Comparison of ENCODE assay signal across 20 cellular contexts in genomic region chr19:17105548-17105947, GRCh38. TPM values are rescaled to one million over a fixed set of nuclear protein-coding genes. Genes with fewer than 3 reads are reported as not detected.
DNase-seq lines count a peak whose midpoint lies in the region; ATAC-seq and TF ChIP-seq lines count a peak whose summit lies in the region.
"Had no signal": no experiment of that assay in that cellular context is flagged by ENCODE, and none has a peak within 500 bp of the region (broad histone marks: within the 10 kb centered on the region; RNA-seq: fewer than 3 reads in every experiment).

No MANE protein-coding gene starts in this region.

- peaks cover 12 to 40% (median 25%) of the 10 kb centered on the region in 4 donors for H3K36me3 ChIP-seq in sigmoid colon
- H3K36me3 ChIP-seq: neural progenitor cell had no signal

- H3K9me3 ChIP-seq in sigmoid colon, result no peaks in the 10 kb centered on the region
- H3K9me3 ChIP-seq: mucosa of descending colon, psoas muscle had no signal

- intact Hi-C loops in sigmoid colon (cut with DNase I), result loop anchor here (5.0 kb wide), 1 partner anchor 38 kb away; no protein-coding TSS in a partner anchor

- no peak for TF ChIP-seq CTCF in RWPE1 (conservative IDR thresholded peaks at IDR 0.05; ENCODE audit: low read depth)
- no peak for TF ChIP-seq CTCF in sigmoid colon (IDR thresholded peaks at IDR 0.05)

- H3K4me1 ChIP-seq in sigmoid colon, result peaks cover 0 to 40% (median 24%) of the 10 kb centered on the region in 4 donors
- H3K4me1 ChIP-seq: neural progenitor cell had no signal

- 58 to 84% methylated on average over 3 of the region's 3 CpGs for WGBS in sigmoid colon, 2 donors

- no peak overlapping the region for H3K4me3 ChIP-seq in sigmoid colon
- H3K4me3 ChIP-seq: mucosa of descending colon, neural progenitor cell, psoas muscle, skin epidermis had no signal

- POLR2A ChIA-PET in RWPE1 (lab: Yijun Ruan, JAX; ENCODE audit: low non-redundant PET), result interaction anchor here (0.6 kb wide), 1 partner anchor 45 kb away, joined by 5 read pairs; no protein-coding TSS in a partner anchor

- H3K27ac ChIP-seq in RWPE1 (peak overlapping the region; percentile 93), sigmoid colon (peak overlapping the region in 3 of 4 donors; percentile 15 to 94 (median 87))
- H3K27ac ChIP-seq: neural progenitor cell, psoas muscle had no signal

- peak; percentile 45 for ATAC-seq in GM19043 (IDR thresholded peaks at IDR 0.05; ENCODE audit: low read depth, unreplicated experiment)
- ATAC-seq in HG03521 (IDR thresholded peaks at IDR 0.05; ENCODE audit: unreplicated experiment), result no peak
- ATAC-seq: mucosa of descending colon, psoas muscle had no signal

- TF ChIP-seq POLR2A in sigmoid colon (IDR thresholded peaks at IDR 0.05), result no peak

- H3K27me3 ChIP-seq in sigmoid colon, result no peaks in the 10 kb centered on the region
- H3K27me3 ChIP-seq: neural progenitor cell had no signal

- no peak for TF ChIP-seq EP300 in sigmoid colon (IDR thresholded peaks at IDR 0.05)

- CTCF ChIA-PET in RWPE1 (lab: Yijun Ruan, JAX), result no interaction called here

- DNase-seq in CD1c-positive myeloid dendritic cell (ENCODE audit: extremely low spot score) (peak; percentile 55), RWPE1 (ENCODE audit: low spot score) (no peak), sigmoid colon (no peak), inferior parietal cortex (ENCODE audit: extremely low spot score) (no peak), foreskin melanocyte (no peak), HPDE6-E6E7 (ENCODE audit: extremely low spot score) (no peak)
- DNase-seq: activated CD4-positive, alpha-beta memory T cell treated with anti-CD3 and anti-CD28 coated beads, Interleukin-2, amount 10 ng/mL, durations not matched to agents 7 days and 5 days; activated T-cell treated with anti-CD3 and anti-CD28 coated beads for 4 hours; CD4-positive, CD25-positive, alpha-beta regulatory T cell; GDM1; mucosa of descending colon; NCI-H187 treated with DMSO at 0.1 percent for 48 hours; NCI-H2227 treated with DMSO at 0.1 percent for 48 hours; psoas muscle; stimulated activated CD4-positive, alpha-beta T cell treated with anti-CD3 and anti-CD28 coated beads, Interleukin-4, amount 100 ng/mL, for 24 hours; T-helper 2 cell had no signal

RNA-seq across cellular contexts. Expression of gene MYO9B, which starts 30.0 kb away (rescaled TPM):
- total RNA-seq in sigmoid colon, result 10 to 100 TPM; 42.8 to 95.0 (median 58.3) TPM
- polyA plus RNA-seq in sigmoid colon, result 10 to 100 TPM; 24.6 to 85.9 (median 29.8) TPM

RNA-seq across cellular contexts. Expression of gene HAUS8, which starts 30.3 kb away (rescaled TPM):
- total RNA-seq in sigmoid colon, result 10 to 100 TPM in 2 of 4 donors, 1 to 10 TPM in 2; 6.7 to 14.1 (median 11.1) TPM
- 10 to 100 TPM in 2 of 3 donors, 1 to 10 TPM in 1; 9.6 to 14.8 (median 10.4) TPM for polyA plus RNA-seq in sigmoid colon
